In genomic region chrX:110037181-110037580, GRCh38 we compare ENCODE assay signal across 17 cellular contexts.
"Had no signal": no experiment of that assay in that cellular context is flagged by ENCODE, and none has a peak within 500 bp of the region (broad histone marks: within the 10 kb centered on the region; RNA-seq: fewer than 3 reads in every experiment).

No MANE protein-coding gene starts in this region.

- H3K36me3 ChIP-seq: colonic mucosa had no signal

- ATAC-seq: activated CD8-positive, alpha-beta memory T cell treated with anti-CD3 and anti-CD28 coated beads, Interleukin-2, amount 10 ng/mL, durations not matched to agents 7 days and 5 days; activated T-cell treated with anti-CD3 and anti-CD28 coated beads, Interleukin-2, amount 50 U/mL, for 4 hours; effector memory CD8-positive, alpha-beta T cell had no signal

- H3K9me3 ChIP-seq: colonic mucosa, testis had no signal

- H3K27me3 ChIP-seq: colonic mucosa, testis had no signal

- H3K4me3 Mint-ChIP-seq: activated CD8-positive, alpha-beta memory T cell treated with anti-CD3 and anti-CD28 coated beads, Interleukin-2, amount 10 ng/mL, durations not matched to agents 7 days and 5 days; activated naive CD8-positive, alpha-beta T cell treated with anti-CD3 and anti-CD28 coated beads, Interleukin-2, amount 10 ng/mL, durations not matched to agents 7 days and 5 days; activated T-cell treated with anti-CD3 and anti-CD28 coated beads, Interleukin-2, amount 50 U/mL, for 4 hours; effector memory CD8-positive, alpha-beta T cell; nephron progenitor cell; stimulated activated naive CD8-positive, alpha-beta T cell treated with anti-CD3 and anti-CD28 coated beads, Interleukin-15, Interleukin-2, amounts not matched to agents 100 ng/mL and 50 ng/mL, for 24 hours had no signal

- H3K27ac Mint-ChIP-seq: activated CD8-positive, alpha-beta memory T cell treated with anti-CD3 and anti-CD28 coated beads, Interleukin-2, amount 10 ng/mL, durations not matched to agents 7 days and 5 days; activated naive CD8-positive, alpha-beta T cell treated with anti-CD3 and anti-CD28 coated beads, Interleukin-2, amount 10 ng/mL, durations not matched to agents 7 days and 5 days; effector memory CD8-positive, alpha-beta T cell; nephron progenitor cell; stimulated activated naive CD8-positive, alpha-beta T cell treated with anti-CD3 and anti-CD28 coated beads, Interleukin-15, Interleukin-2, amounts not matched to agents 100 ng/mL and 50 ng/mL, for 24 hours had no signal

- H3K27ac ChIP-seq: colonic mucosa, testis had no signal

- H3K27me3 Mint-ChIP-seq: activated CD8-positive, alpha-beta memory T cell treated with anti-CD3 and anti-CD28 coated beads, Interleukin-2, amount 10 ng/mL, durations not matched to agents 7 days and 5 days; activated naive CD8-positive, alpha-beta T cell treated with anti-CD3 and anti-CD28 coated beads, Interleukin-2, amount 10 ng/mL, durations not matched to agents 7 days and 5 days; effector memory CD8-positive, alpha-beta T cell; stimulated activated naive CD8-positive, alpha-beta T cell treated with anti-CD3 and anti-CD28 coated beads, Interleukin-15, Interleukin-2, amounts not matched to agents 100 ng/mL and 50 ng/mL, for 24 hours had no signal

- H3K4me3 ChIP-seq: colonic mucosa, testis had no signal

- DNase-seq: activated CD4-positive, alpha-beta T cell treated with anti-CD3 and anti-CD28 coated beads, Interleukin-2, amount 50 U/mL, for 4 hours; activated CD4-positive, CD25-positive, alpha-beta regulatory T cell treated with anti-CD3 and anti-CD28 coated beads, Interleukin-2, amount 50 U/mL, for 72 hours; activated CD8-positive, alpha-beta memory T cell treated with anti-CD3 and anti-CD28 coated beads, Interleukin-2, amount 10 ng/mL, durations not matched to agents 7 days and 5 days; activated effector memory CD4-positive, alpha-beta T cell treated with anti-CD3 and anti-CD28 coated beads, Interleukin-2, amount 50 U/mL, for 16 hours; activated naive CD8-positive, alpha-beta T cell treated with anti-CD3 and anti-CD28 coated beads, Interleukin-2, amount 10 ng/mL, durations not matched to agents 7 days and 5 days; activated T-cell treated with anti-CD3 and anti-CD28 coated beads, Interleukin-2, amount 50 U/mL, for 4 hours; caudate nucleus; colonic mucosa; effector memory CD8-positive, alpha-beta T cell; glutamatergic neuron; mesenchymal stem cell; nephron progenitor cell; stimulated activated CD4-positive, alpha-beta T cell treated with anti-CD3 and anti-CD28 coated beads, Interleukin-4, amount 100 ng/mL, for 1 hour; stimulated activated CD8-positive, alpha-beta memory T cell treated with anti-CD3 and anti-CD28 coated beads, Interleukin-4, amount 100 ng/mL, for 48 hours; T-helper 2 cell; testis had no signal

- H3K9me3 Mint-ChIP-seq: activated naive CD8-positive, alpha-beta T cell treated with anti-CD3 and anti-CD28 coated beads, Interleukin-2, amount 10 ng/mL, durations not matched to agents 7 days and 5 days; activated T-cell treated with anti-CD3 and anti-CD28 coated beads, Interleukin-2, amount 50 U/mL, for 4 hours; effector memory CD8-positive, alpha-beta T cell; nephron progenitor cell; stimulated activated naive CD8-positive, alpha-beta T cell treated with anti-CD3 and anti-CD28 coated beads, Interleukin-15, Interleukin-2, amounts not matched to agents 100 ng/mL and 50 ng/mL, for 24 hours had no signal

- H3K4me1 ChIP-seq: colonic mucosa, testis had no signal
